In genomic region chr22:38347944-38348750, GRCh38 we compare ENCODE assay signal across 13 cellular contexts. TPM values are rescaled to one million over a fixed set of nuclear protein-coding genes. Genes with fewer than 3 reads are reported as not detected.
DNase-seq lines count a peak whose midpoint lies in the region; ATAC-seq, FAIRE-seq and TF ChIP-seq lines count a peak whose summit lies in the region.
"Had no signal": no experiment of that assay in that cellular context is flagged by ENCODE, and none has a peak within 500 bp of the region (broad histone marks: within the 10 kb centered on the region; RNA-seq: fewer than 3 reads in every experiment).

No MANE protein-coding gene starts in this region.

- no TSS peak for BruUV-seq in A673 (replicated peaks; lab: Mats Ljungman, UMichigan)

- H3K9me3 Mint-ChIP-seq in activated naive CD8-positive, alpha-beta T cell treated with anti-CD3 and anti-CD28 coated beads, Interleukin-2, amount 10 ng/mL, durations not matched to agents 7 days and 5 days = no peaks in the 10 kb centered on the region
- no peaks in the 10 kb centered on the region for H3K9me3 Mint-ChIP-seq in activated naive CD8-positive, alpha-beta T cell treated with anti-CD3 and anti-CD28 coated beads for 36 hours
- no peaks in the 10 kb centered on the region for H3K9me3 Mint-ChIP-seq in activated B cell treated with CpG ODN at 0.5 μM for 24 hours
- H3K9me3 Mint-ChIP-seq: nephron progenitor cell had no signal

- no peaks in the 10 kb centered on the region for H3K36me3 Mint-ChIP-seq in activated naive CD8-positive, alpha-beta T cell treated with anti-CD3 and anti-CD28 coated beads, Interleukin-2, amount 10 ng/mL, durations not matched to agents 7 days and 5 days
- no peaks in the 10 kb centered on the region for H3K36me3 Mint-ChIP-seq in activated naive CD8-positive, alpha-beta T cell treated with anti-CD3 and anti-CD28 coated beads for 36 hours
- peaks cover 3% of the 10 kb centered on the region for H3K36me3 Mint-ChIP-seq in activated B cell treated with CpG ODN at 0.5 μM for 24 hours (ENCODE audit: low read depth)

- no peaks in the 10 kb centered on the region for H3K27me3 ChIP-seq in A673 (replicated peaks; ENCODE audit: insufficient read depth, low read depth, low read length, poor library complexity)
- H3K27me3 ChIP-seq: SJSA1 had no signal

- POLR2A ChIA-PET in activated naive CD8-positive, alpha-beta T cell treated with anti-CD3 and anti-CD28 coated beads, Interleukin-2, amount 10 ng/mL, durations not matched to agents 7 days and 5 days (lab: Charles Lee) = no interaction called here
- POLR2A ChIA-PET in activated B cell treated with CpG ODN at 0.5 μM for 24 hours (lab: Charles Lee) = interaction anchor here (0.8 to 1.8 kb wide), 2 partner anchors 42 to 76 kb away, joined by 3 to 7 read pairs; no protein-coding TSS in a partner anchor
- POLR2A ChIA-PET in A673 (lab: Charles Lee; ENCODE audit: low non-redundant PET) = no interaction called here

- H3K4me1 Mint-ChIP-seq in activated naive CD8-positive, alpha-beta T cell treated with anti-CD3 and anti-CD28 coated beads, Interleukin-2, amount 10 ng/mL, durations not matched to agents 7 days and 5 days = no peaks in the 10 kb centered on the region
- no peaks in the 10 kb centered on the region for H3K4me1 Mint-ChIP-seq in activated naive CD8-positive, alpha-beta T cell treated with anti-CD3 and anti-CD28 coated beads for 36 hours
- peaks cover 21% of the 10 kb centered on the region for H3K4me1 Mint-ChIP-seq in activated B cell treated with CpG ODN at 0.5 μM for 24 hours

- H3K4me3 Mint-ChIP-seq in activated naive CD8-positive, alpha-beta T cell treated with anti-CD3 and anti-CD28 coated beads, Interleukin-2, amount 10 ng/mL, durations not matched to agents 7 days and 5 days = no peak overlapping the region
- H3K4me3 Mint-ChIP-seq in activated naive CD8-positive, alpha-beta T cell treated with anti-CD3 and anti-CD28 coated beads for 36 hours = no peak overlapping the region
- H3K4me3 Mint-ChIP-seq in activated B cell treated with CpG ODN at 0.5 μM for 24 hours = no peak overlapping the region
- H3K4me3 Mint-ChIP-seq: nephron progenitor cell had no signal

- in situ Hi-C loops in G401 (cut with HindIII; ENCODE audit: low sequenced_read_pairs) = no loop called here

- TF ChIP-seq CTCF in activated B cell treated with CpG ODN at 0.5 μM for 24 hours (IDR thresholded peaks at IDR 0.05) = no peak
- TF ChIP-seq CTCF in kidney (IDR thresholded peaks at IDR 0.05; ENCODE audit: borderline replicate concordance, extremely low read depth, insufficient read depth) = no peak
- TF ChIP-seq CTCF in A673 (conservative IDR thresholded peaks at IDR 0.05; ENCODE audit: low read depth, low read length) = no peak

- H3K27ac Mint-ChIP-seq in activated naive CD8-positive, alpha-beta T cell treated with anti-CD3 and anti-CD28 coated beads, Interleukin-2, amount 10 ng/mL, durations not matched to agents 7 days and 5 days = no peak overlapping the region
- no peak overlapping the region for H3K27ac Mint-ChIP-seq in activated naive CD8-positive, alpha-beta T cell treated with anti-CD3 and anti-CD28 coated beads for 36 hours
- peak overlapping the region; percentile 19 for H3K27ac Mint-ChIP-seq in activated B cell treated with CpG ODN at 0.5 μM for 24 hours

- CTCF ChIA-PET in activated B cell treated with CpG ODN at 0.5 μM for 24 hours (lab: Charles Lee) (interaction anchor here (1.0 to 2.0 kb wide), 2 partner anchors 296 kb away, joined by 3 to 6 read pairs; no protein-coding TSS in a partner anchor), A673 (lab: Charles Lee) (no interaction called here)

- H3K36me3 ChIP-seq in kidney (ENCODE audit: control insufficient read depth in 1 of 2, insufficient read depth in 2 of 2, low read length in 2 of 2) (no peaks in the 10 kb centered on the region), A673 (ENCODE audit: insufficient read depth, low read length, poor library complexity, severe bottlenecking) (no peaks in the 10 kb centered on the region)
- H3K36me3 ChIP-seq: SJSA1 had no signal

- no peak overlapping the region for H3K9ac ChIP-seq in kidney (ENCODE audit: low read length in 2 of 2)

- no peaks in the 10 kb centered on the region for H3K4me1 ChIP-seq in kidney (ENCODE audit: control insufficient read depth in 1 of 2, insufficient read depth in 1 of 2, low read depth in 1 of 2, low read length in 2 of 2)
- no peaks in the 10 kb centered on the region for H3K4me1 ChIP-seq in A673 (ENCODE audit: insufficient read depth, low read length, poor library complexity, severe bottlenecking)

- no peak overlapping the region for H3K4me3 ChIP-seq in kidney (ENCODE audit: low read length in 2 of 2)
- no peak overlapping the region for H3K4me3 ChIP-seq in A673 (ENCODE audit: low read depth, low read length, poor library complexity, severe bottlenecking)
- H3K4me3 ChIP-seq: heart right ventricle, SJSA1 had no signal

- H3K9me3 ChIP-seq in kidney (ENCODE audit: control insufficient read depth in 1 of 2, low read length in 2 of 2) (no peaks in the 10 kb centered on the region), A673 (ENCODE audit: low read depth, low read length, poor library complexity, severe bottlenecking) (no peaks in the 10 kb centered on the region)
- H3K9me3 ChIP-seq: heart right ventricle, SJSA1 had no signal

- no peak for FAIRE-seq in kidney (lab: Jason Lieb, UNC)

- intact Hi-C loops in activated B cell treated with CpG ODN at 0.5 μM for 24 hours (cut with micrococcal nuclease) = no loop called here
- intact Hi-C loops in kidney (cut with DNase I) = no loop called here
- intact Hi-C loops in A673 (cut with micrococcal nuclease; ENCODE audit: unreplicated experiment) = no loop called here

- H3K27me3 Mint-ChIP-seq in activated naive CD8-positive, alpha-beta T cell treated with anti-CD3 and anti-CD28 coated beads, Interleukin-2, amount 10 ng/mL, durations not matched to agents 7 days and 5 days = no peaks in the 10 kb centered on the region
- H3K27me3 Mint-ChIP-seq in activated naive CD8-positive, alpha-beta T cell treated with anti-CD3 and anti-CD28 coated beads for 36 hours = no peaks in the 10 kb centered on the region
- H3K27me3 Mint-ChIP-seq in activated B cell treated with CpG ODN at 0.5 μM for 24 hours = no peaks in the 10 kb centered on the region

- peak; percentile 20 for DNase-seq in activated naive CD8-positive, alpha-beta T cell treated with anti-CD3 and anti-CD28 coated beads, Interleukin-2, amount 10 ng/mL, durations not matched to agents 7 days and 5 days
- no peak for DNase-seq in activated naive CD8-positive, alpha-beta T cell treated with anti-CD3 and anti-CD28 coated beads for 36 hours
- DNase-seq in activated B cell treated with CpG ODN at 0.5 μM for 24 hours (peak; percentile 15), kidney (peak; percentile 67), ureter (ENCODE audit: low spot score) (peak; percentile 46), G401 (ENCODE audit: low spot score) (no peak), A673 (ENCODE audit: low spot score) (no peak)
- DNase-seq: heart right ventricle, NCI-H187, nephron progenitor cell had no signal

- ATAC-seq in activated naive CD8-positive, alpha-beta T cell treated with anti-CD3 and anti-CD28 coated beads, Interleukin-2, amount 10 ng/mL, durations not matched to agents 7 days and 5 days (ENCODE audit: low read depth) = no peak
- ATAC-seq in activated B cell treated with CpG ODN at 0.5 μM for 24 hours (ENCODE audit: low read depth) (peak; percentile 23), GM21529 (IDR thresholded peaks at IDR 0.05; ENCODE audit: unreplicated experiment) (no peak)

- H3K27ac ChIP-seq in kidney (ENCODE audit: low read depth in 2 of 2, low read length in 2 of 2) = no peak overlapping the region
- no peak overlapping the region for H3K27ac ChIP-seq in A673 (ENCODE audit: low read depth, low read length, poor library complexity, severe bottlenecking)
- H3K27ac ChIP-seq: C4-2B, heart right ventricle, SJSA1 had no signal

RNA-seq across cellular contexts. Expression of gene CSNK1E, which starts 30.9 kb away (rescaled TPM):
- 10 to 100 TPM; 98.5 to 99.3 TPM for total RNA-seq in activated naive CD8-positive, alpha-beta T cell treated with anti-CD3 and anti-CD28 coated beads, Interleukin-2, amount 10 ng/mL, durations not matched to agents 7 days and 5 days
- 100 to 1,000 TPM; 111 to 114 TPM for total RNA-seq in activated naive CD8-positive, alpha-beta T cell treated with anti-CD3 and anti-CD28 coated beads for 36 hours
- total RNA-seq in activated B cell treated with CpG ODN at 0.5 μM for 24 hours = 80.6 and 85.2 TPM in 2 replicates
- total RNA-seq in kidney = 101 TPM
- polyA plus RNA-seq in kidney (ENCODE audit: insufficient read depth, low read depth, low replicate concordance) = 33.6 TPM
- 173 TPM for total RNA-seq in ureter
- total RNA-seq in G401 (2014; rRNA removed; shearing (Covaris generic)) = 94.4 and 129 TPM in 2 replicates
- 196 and 200 TPM in 2 replicates for total RNA-seq in A673 (2021)

Comparison
In these comparisons a context has a peak if more than half of its experiments do, and no peak if none do; other contexts are left out.
1. DNase-seq: peak in activated naive CD8-positive, alpha-beta T cell treated with anti-CD3 and anti-CD28 coated beads, Interleukin-2, amount 10 ng/mL, durations not matched to agents 7 days and 5 days (single experiment), activated B cell treated with CpG ODN at 0.5 μM for 24 hours (single experiment), kidney (single experiment) and ureter (single experiment); none in activated naive CD8-positive, alpha-beta T cell treated with anti-CD3 and anti-CD28 coated beads for 36 hours (single experiment), G401 (single experiment) and A673 (single experiment).